In genomic region chr3:40470706-40471105, GRCh38 we compare ENCODE assay signal across 7 cellular contexts.
"Had no signal": no experiment of that assay in that cellular context is flagged by ENCODE, and none has a peak within 500 bp of the region (broad histone marks: within the 10 kb centered on the region; RNA-seq: fewer than 3 reads in every experiment).

No MANE protein-coding gene starts in this region.

- H3K36me3 Mint-ChIP-seq: IgD-negative memory B cell had no signal

- H3K27ac ChIP-seq: HL-60 had no signal

- H2AFZ ChIP-seq: GM23338 had no signal

- DNase-seq: H9, HCEC 1CT had no signal

- H3K9me3 Mint-ChIP-seq: GM23338, H9, IgD-negative memory B cell had no signal

- H3K27ac Mint-ChIP-seq: GM23338, H9, IgD-negative memory B cell had no signal

- ATAC-seq: GM23338 had no signal

- H3K4me2 ChIP-seq: GM23338 had no signal

- FAIRE-seq: H1, H54 had no signal

- H3K4me3 ChIP-seq: GM23338 had no signal
